In genomic region chr7:69757990-69758430, GRCh38 we compare ENCODE assay signal across 17 cellular contexts.
DNase-seq lines count a peak whose midpoint lies in the region; ATAC-seq and TF ChIP-seq lines count a peak whose summit lies in the region.
"Had no signal": no experiment of that assay in that cellular context is flagged by ENCODE, and none has a peak within 500 bp of the region (broad histone marks: within the 10 kb centered on the region; RNA-seq: fewer than 3 reads in every experiment).

No MANE protein-coding gene starts in this region.

- H3K9me3 Mint-ChIP-seq in effector memory CD8-positive, alpha-beta T cell = no peaks in the 10 kb centered on the region
- H3K9me3 Mint-ChIP-seq: activated CD4-positive, alpha-beta T cell treated with anti-CD3 and anti-CD28 coated beads, Interleukin-2, amount 10 ng/mL, durations not matched to agents 7 days and 5 days had no signal

- no peaks in the 10 kb centered on the region for H3K4me1 Mint-ChIP-seq in effector memory CD8-positive, alpha-beta T cell (ENCODE audit: low read depth in 2 of 2)
- H3K4me1 Mint-ChIP-seq: activated CD4-positive, alpha-beta T cell treated with anti-CD3 and anti-CD28 coated beads, Interleukin-2, amount 10 ng/mL, durations not matched to agents 7 days and 5 days had no signal

- peak; percentile 24 for DNase-seq in DMS 273 (lab: John Stamatoyannopoulos, UW; ENCODE audit: unreplicated experiment)
- no peak for DNase-seq in DMS 273 treated with DMSO at 0.1 percent for 48 hours (lab: John Stamatoyannopoulos, UW)
- DNase-seq in NB4 (ENCODE audit: low read depth) = peak; percentile 69
- peak; percentile 23 for DNase-seq in choroid plexus epithelial cell (ENCODE audit: low read depth)
- no peak for DNase-seq in sciatic nerve (ENCODE audit: low spot score)
- no peak for DNase-seq in effector memory CD8-positive, alpha-beta T cell
- DNase-seq in prostate gland (ENCODE audit: low spot score) = no peak
- DNase-seq in tibial nerve (ENCODE audit: low spot score in 2 of 2) = no peak
- DNase-seq: activated CD4-positive, alpha-beta T cell treated with anti-CD3 and anti-CD28 coated beads, Interleukin-2, amount 10 ng/mL, durations not matched to agents 7 days and 5 days; effector CD8-positive, alpha-beta T cell; foreskin keratinocyte; NCI-H1694; NCI-H526 treated with DMSO at 0.1 percent for 48 hours; trophoblast cell had no signal

- intact Hi-C loops in sciatic nerve (cut with DNase I) = no loop called here
- intact Hi-C loops in prostate gland (cut with DNase I) = no loop called here

- TF ChIP-seq POLR2A in NB4 (IDR thresholded peaks at IDR 0.05; ENCODE audit: extremely low read depth, insufficient read length) = no peak
- no peak for TF ChIP-seq POLR2A in prostate gland (IDR thresholded peaks at IDR 0.05)
- no peak for TF ChIP-seq POLR2A in tibial nerve (IDR thresholded peaks at IDR 0.05)

- WGBS in prostate gland = 76% methylated on average over 1 of the region's 1 CpG
- WGBS in tibial nerve, 2 donors = 47 to 53% methylated on average over 1 of the region's 1 CpG

- no peaks in the 10 kb centered on the region for H3K9me3 ChIP-seq in prostate gland
- H3K9me3 ChIP-seq in tibial nerve = no peaks in the 10 kb centered on the region

- peak overlapping the region in 1 of 2 donors; percentile 4 for H3K27ac Mint-ChIP-seq in effector memory CD8-positive, alpha-beta T cell
- H3K27ac Mint-ChIP-seq: activated CD4-positive, alpha-beta T cell treated with anti-CD3 and anti-CD28 coated beads, Interleukin-2, amount 10 ng/mL, durations not matched to agents 7 days and 5 days; activated naive CD4-positive, alpha-beta T cell treated with anti-CD3 and anti-CD28 coated beads, Interleukin-2, amount 50 U/mL, for 72 hours had no signal

- no peak overlapping the region for H3K4me3 ChIP-seq in NB4 (ENCODE audit: low read depth, low read length)
- no peak overlapping the region for H3K4me3 ChIP-seq in choroid plexus epithelial cell (ENCODE audit: low read depth, low read length)
- no peak overlapping the region for H3K4me3 ChIP-seq in prostate gland
- H3K4me3 ChIP-seq in tibial nerve = no peak overlapping the region

- no peaks in the 10 kb centered on the region for H3K4me1 ChIP-seq in prostate gland (replicated peaks)
- H3K4me1 ChIP-seq in tibial nerve = peaks cover 0 to 29% (median 2%) of the 10 kb centered on the region in 4 donors

- TF ChIP-seq EP300 in tibial nerve (IDR thresholded peaks at IDR 0.05) = no peak

- peak; percentile 55 for ATAC-seq in sciatic nerve
- ATAC-seq in effector memory CD8-positive, alpha-beta T cell (replicated peaks) = no peak
- ATAC-seq: activated naive CD4-positive, alpha-beta T cell treated with anti-CD3 and anti-CD28 coated beads, Interleukin-2, amount 50 U/mL, for 72 hours; foreskin keratinocyte had no signal

- H3K27ac ChIP-seq in prostate gland (no peak overlapping the region), tibial nerve (no peak overlapping the region)
- H3K27ac ChIP-seq: 22Rv1, foreskin keratinocyte, parathyroid adenoma had no signal

- H3K36me3 Mint-ChIP-seq in effector memory CD8-positive, alpha-beta T cell (ENCODE audit: insufficient read depth) = no peaks in the 10 kb centered on the region

- no peaks in the 10 kb centered on the region for H3K27me3 Mint-ChIP-seq in effector memory CD8-positive, alpha-beta T cell
- H3K27me3 Mint-ChIP-seq: activated CD4-positive, alpha-beta T cell treated with anti-CD3 and anti-CD28 coated beads, Interleukin-2, amount 10 ng/mL, durations not matched to agents 7 days and 5 days had no signal

- H3K4me3 Mint-ChIP-seq in effector memory CD8-positive, alpha-beta T cell = no peak overlapping the region
- H3K4me3 Mint-ChIP-seq: activated CD4-positive, alpha-beta T cell treated with anti-CD3 and anti-CD28 coated beads, Interleukin-2, amount 10 ng/mL, durations not matched to agents 7 days and 5 days had no signal

- TF ChIP-seq CTCF in NB4 (IDR thresholded peaks at IDR 0.05; ENCODE audit: low read depth, low read length) (no peak), choroid plexus epithelial cell (conservative IDR thresholded peaks at IDR 0.05; ENCODE audit: low read depth, low read length) (no peak), prostate gland (IDR thresholded peaks at IDR 0.05) (no peak), tibial nerve (IDR thresholded peaks at IDR 0.05) (no peak)

- H3K36me3 ChIP-seq in prostate gland (no peaks in the 10 kb centered on the region), tibial nerve (no peaks in the 10 kb centered on the region)

- H3K27me3 ChIP-seq in prostate gland (replicated peaks; ENCODE audit: insufficient read depth) = no peaks in the 10 kb centered on the region
- H3K27me3 ChIP-seq in tibial nerve = no peaks in the 10 kb centered on the region
- H3K27me3 ChIP-seq: foreskin keratinocyte had no signal

Comparison
In these comparisons a context has a peak if more than half of its experiments do, and no peak if none do; other contexts are left out.
1. DNase-seq: peak in DMS 273 (single experiment), NB4 (single experiment) and choroid plexus epithelial cell (single experiment); none in DMS 273 treated with DMSO at 0.1 percent for 48 hours (single experiment), sciatic nerve (single experiment), effector memory CD8-positive, alpha-beta T cell (0 of 3), prostate gland (single experiment) and tibial nerve (0 of 2).